ENCODE assay signal across 12 cellular contexts in the genomic region with DNA sequence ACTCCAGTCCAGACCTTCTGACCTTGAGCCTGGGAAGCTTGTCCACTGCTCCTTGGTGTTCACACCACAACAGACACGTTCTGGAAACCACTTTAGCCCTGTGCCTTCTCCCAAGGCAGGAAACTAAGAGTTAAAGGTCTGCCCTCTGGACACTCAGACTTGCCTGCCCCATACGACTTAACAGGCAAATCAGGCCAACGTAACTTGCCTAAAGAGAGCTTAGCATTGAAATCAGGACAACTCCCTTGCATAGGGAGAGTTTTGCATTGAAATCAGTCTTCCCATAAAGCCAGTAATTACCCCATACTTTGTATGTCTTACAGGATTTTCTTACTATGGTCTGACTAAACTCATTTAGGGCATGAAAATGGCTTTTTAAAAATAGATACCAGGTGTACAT. TPM values are rescaled to one million over a fixed set of nuclear protein-coding genes. Genes with fewer than 3 reads are reported as not detected.
DNase-seq lines count a peak whose midpoint lies in the region; ATAC-seq and TF ChIP-seq lines count a peak whose summit lies in the region.
"Had no signal": no experiment of that assay in that cellular context is flagged by ENCODE, and none has a peak within 500 bp of the region (broad histone marks: within the 10 kb centered on the region; RNA-seq: fewer than 3 reads in every experiment).

No MANE protein-coding gene starts in this region.

- H3K4me1 ChIP-seq in cardiac muscle cell (ENCODE audit: low read depth) (peaks cover 13% of the 10 kb centered on the region), adrenal gland (replicated peaks in 1 of 2) (peaks cover 56 to 91% of the 10 kb centered on the region in 2 donors), upper lobe of left lung (peaks cover 74 to 97% (median 85%) of the 10 kb centered on the region in 4 donors), Peyer's patch (peaks cover 10 to 77% (median 21%) of the 10 kb centered on the region in 4 donors)

- TF ChIP-seq EP300 in upper lobe of left lung (IDR thresholded peaks at IDR 0.05) = no peak

- H3K4me3 Mint-ChIP-seq in memory B cell = no peak overlapping the region

- DNase-seq in cardiac muscle cell (ENCODE audit: low read depth in 1 of 2, low spot score in 1 of 2) (no peak), Right ventricle myocardium superior (no peak), adrenal gland (peak in 1 of 7 donors; percentile 43), memory B cell (ENCODE audit: low spot score in 2 of 2) (no peak), upper lobe of left lung (no peak), Peyer's patch (no peak), OCI-M1 (lab: John Stamatoyannopoulos, UW) (no peak)
- DNase-seq: caudate nucleus, NCI-H1105 treated with DMSO at 0.1 percent for 48 hours, RPMI8226 had no signal

- ATAC-seq in Right ventricle myocardium superior (ENCODE audit: poor library complexity) = no peak
- ATAC-seq in memory B cell (ENCODE audit: low read depth) = no peak
- ATAC-seq in upper lobe of left lung (ENCODE audit: low FRiP score in 2 of 2) = no peak
- ATAC-seq in HG02623 (IDR thresholded peaks at IDR 0.05; ENCODE audit: unreplicated experiment) = no peak

- no peak for TF ChIP-seq POLR2A in adrenal gland (IDR thresholded peaks at IDR 0.05)
- no peak for TF ChIP-seq POLR2A in upper lobe of left lung (IDR thresholded peaks at IDR 0.05)
- no peak for TF ChIP-seq POLR2A in Peyer's patch (IDR thresholded peaks at IDR 0.05)

- no peak overlapping the region for H3K4me3 ChIP-seq in cardiac muscle cell
- no peak overlapping the region for H3K4me3 ChIP-seq in adrenal gland
- no peak overlapping the region for H3K4me3 ChIP-seq in upper lobe of left lung
- H3K4me3 ChIP-seq in Peyer's patch = no peak overlapping the region
- H3K4me3 ChIP-seq: BLaER1 treated with 17β-estradiol and CSF1 and Interleukin-3, amounts not matched to agents 10 nM and 100 nM had no signal

- H3K27me3 ChIP-seq in cardiac muscle cell (no peaks in the 10 kb centered on the region), adrenal gland (no peaks in the 10 kb centered on the region), upper lobe of left lung (no peaks in the 10 kb centered on the region), Peyer's patch (no peaks in the 10 kb centered on the region)
- H3K27me3 ChIP-seq: BLaER1 treated with 17β-estradiol and CSF1 and Interleukin-3, amounts not matched to agents 10 nM and 100 nM had no signal

- no peaks in the 10 kb centered on the region for H3K27me3 Mint-ChIP-seq in memory B cell

- intact Hi-C loops in Right ventricle myocardium superior (cut with DNase I) (no loop called here), adrenal gland (cut with DNase I) (no loop called here)

- H3K27ac ChIP-seq in cardiac muscle cell (peak overlapping the region; percentile 66), adrenal gland (peak overlapping the region in 4 of 5 donors; percentile 15 to 88 (median 58)), upper lobe of left lung (peak overlapping the region; percentile 18 to 92 (median 66)), Peyer's patch (peak overlapping the region in 1 of 4 donors; percentile 26)

- H3K9me3 ChIP-seq in cardiac muscle cell (ENCODE audit: low read depth) (no peaks in the 10 kb centered on the region), adrenal gland (replicated peaks in 1 of 3) (no peaks in the 10 kb centered on the region), upper lobe of left lung (no peaks in the 10 kb centered on the region), Peyer's patch (no peaks in the 10 kb centered on the region)
- H3K9me3 ChIP-seq: BLaER1 treated with 17β-estradiol and CSF1 and Interleukin-3, amounts not matched to agents 10 nM and 100 nM had no signal

- peaks cover 41% of the 10 kb centered on the region for H3K4me1 Mint-ChIP-seq in memory B cell

- H3K36me3 ChIP-seq in cardiac muscle cell (no peaks in the 10 kb centered on the region), adrenal gland (replicated peaks in 1 of 2) (no peaks in the 10 kb centered on the region), upper lobe of left lung (no peaks in the 10 kb centered on the region), Peyer's patch (peaks cover 0 to 3% (median 0%) of the 10 kb centered on the region in 3 donors)

- H3K27ac Mint-ChIP-seq in memory B cell = peak overlapping the region; percentile 80

- 14 to 47% (median 23%) methylated on average over 3 of the region's 3 CpGs for whole genome bisulfite sequencing in adrenal gland, 4 donors
- WGBS in upper lobe of left lung, 2 donors = 52 to 59% methylated on average over 3 of the region's 3 CpGs

- H3K36me3 Mint-ChIP-seq in memory B cell = peaks cover 3% of the 10 kb centered on the region

- TF ChIP-seq CTCF in cardiac muscle cell (IDR thresholded peaks at IDR 0.05; ENCODE audit: low read depth, low read length) (no peak), adrenal gland (IDR thresholded peaks at IDR 0.05) (no peak), upper lobe of left lung (IDR thresholded peaks at IDR 0.05) (no peak), Peyer's patch (IDR thresholded peaks at IDR 0.05) (no peak)

- H3K9me3 Mint-ChIP-seq in memory B cell = no peaks in the 10 kb centered on the region

RNA-seq across cellular contexts. Expression of gene NFE2L2, which starts 18.5 kb away (rescaled TPM):
- total RNA-seq in cardiac muscle cell (56.6 and 70.0 TPM in 2 replicates), Right ventricle myocardium superior (45.8 TPM), adrenal gland (100 to 1,000 TPM in 2 of 8 donors, 10 to 100 TPM in 6; 54.4 to 119 (median 82.4) TPM), upper lobe of left lung (100 to 1,000 TPM in 3 of 6 donors, 10 to 100 TPM in 3; 52.4 to 174 (median 94.4) TPM), Peyer's patch (100 to 1,000 TPM in 2 of 4 donors, 10 to 100 TPM in 2; 85.3 to 162 (median 108) TPM)
- polyA plus RNA-seq in cardiac muscle cell (84.5 and 90.5 TPM in 2 replicates), adrenal gland (10 to 100 TPM; 41.1 to 87.6 (median 52.7) TPM)

RNA-seq across cellular contexts. Expression of gene HNRNPA3, which starts 33.4 kb away (rescaled TPM):
- total RNA-seq in cardiac muscle cell (63.2 and 78.6 TPM in 2 replicates), Right ventricle myocardium superior (64.5 TPM), adrenal gland (100 to 1,000 TPM in 4 of 8 donors, 10 to 100 TPM in 4; 22.6 to 131 (median 70.2) TPM), upper lobe of left lung (100 to 1,000 TPM in 2 of 6 donors, 10 to 100 TPM in 4; 53.2 to 146 (median 89.0) TPM), Peyer's patch (100 to 1,000 TPM in 1 of 4 donors, 10 to 100 TPM in 3; 40.8 to 112 (median 60.5) TPM)
- polyA plus RNA-seq in cardiac muscle cell (67.3 and 81.7 TPM in 2 replicates), adrenal gland (100 to 1,000 TPM; 175 to 223 (median 212) TPM)
